Comparison of ENCODE assay signal across 2 cellular contexts in the genomic region with DNA sequence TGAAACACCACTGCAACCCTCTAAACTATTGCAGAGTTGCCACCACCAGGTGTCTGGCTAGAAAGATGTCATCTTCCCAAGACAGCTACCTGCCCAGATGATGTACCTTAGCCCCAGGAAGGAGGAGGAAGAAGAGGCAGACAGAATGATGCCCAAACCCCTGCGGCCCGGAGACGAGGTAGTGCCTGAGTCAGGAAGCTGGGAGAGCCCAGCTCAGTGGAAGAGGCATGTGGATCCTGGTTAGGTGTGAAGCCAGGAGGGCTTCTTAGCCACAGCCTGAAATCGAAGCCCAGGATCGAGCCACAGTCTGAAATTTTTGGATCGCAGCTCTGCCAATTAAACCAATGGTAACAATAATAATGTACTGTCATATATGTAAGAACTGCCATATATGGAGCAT.
TF ChIP-seq lines count a peak whose summit lies in the region.

No MANE protein-coding gene starts in this region.

TF ChIP-seq in A549, 52 proteins besides CTCF, POLR2A, EP300 and RAD21:
- TF ChIP-seq, protein P1, sequence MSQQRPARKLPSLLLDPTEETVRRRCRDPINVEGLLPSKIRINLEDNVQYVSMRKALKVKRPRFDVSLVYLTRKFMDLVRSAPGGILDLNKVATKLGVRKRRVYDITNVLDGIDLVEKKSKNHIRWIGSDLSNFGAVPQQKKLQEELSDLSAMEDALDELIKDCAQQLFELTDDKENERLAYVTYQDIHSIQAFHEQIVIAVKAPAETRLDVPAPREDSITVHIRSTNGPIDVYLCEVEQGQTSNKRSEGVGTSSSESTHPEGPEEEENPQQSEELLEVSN (IDR thresholded peaks at IDR 0.05; ENCODE audit: borderline replicate concordance, low read depth): peak; percentile 25; the same call in 1 of the 2 replicates
- no peak; the same call in 1 of the 2 replicates for TF ChIP-seq HOXB13 (CRISPR knock-in tag; IDR thresholded peaks at IDR 0.05; ENCODE audit: low read depth)
- no peak for TF ChIP-seq SMC3 (IDR thresholded peaks at IDR 0.05)
- no peak for TF ChIP-seq NR3C1 (IDR thresholded peaks at IDR 0.05)
- no peak for TF ChIP-seq KDM1A (IDR thresholded peaks at IDR 0.05; ENCODE audit: low read depth)

TF ChIP-seq in HepG2, 621 proteins besides CTCF, POLR2A, EP300 and RAD21:
- TF ChIP-seq FOXJ3 (CRISPR knock-in tag; IDR thresholded peaks at IDR 0.05; ENCODE audit: borderline replicate concordance) (no peak), ZNF724P (CRISPR knock-in tag; IDR thresholded peaks at IDR 0.05; ENCODE audit: borderline replicate concordance) (no peak), ZNF678 (CRISPR knock-in tag; IDR thresholded peaks at IDR 0.05) (no peak), SAFB2 (CRISPR knock-in tag; IDR thresholded peaks at IDR 0.05; ENCODE audit: borderline replicate concordance, low read depth) (no peak), EED (CRISPR knock-in tag; IDR thresholded peaks at IDR 0.05) (no peak), ZNF136 (CRISPR knock-in tag; IDR thresholded peaks at IDR 0.05; ENCODE audit: low read depth) (no peak), ZNF709 (CRISPR knock-in tag; IDR thresholded peaks at IDR 0.05) (no peak), ZNF713 (CRISPR knock-in tag; IDR thresholded peaks at IDR 0.05) (no peak), MED1 (CRISPR knock-in tag; IDR thresholded peaks at IDR 0.05) (no peak), ZNF501 (CRISPR knock-in tag; IDR thresholded peaks at IDR 0.05) (no peak), SMAD9 (CRISPR knock-in tag; IDR thresholded peaks at IDR 0.05) (no peak), NFE2L1 (CRISPR knock-in tag; IDR thresholded peaks at IDR 0.05; ENCODE audit: borderline replicate concordance) (no peak), LCORL (IDR thresholded peaks at IDR 0.05) (no peak), LCORL (CRISPR knock-in tag; IDR thresholded peaks at IDR 0.05) (no peak)
- TF ChIP-seq, protein P2, sequence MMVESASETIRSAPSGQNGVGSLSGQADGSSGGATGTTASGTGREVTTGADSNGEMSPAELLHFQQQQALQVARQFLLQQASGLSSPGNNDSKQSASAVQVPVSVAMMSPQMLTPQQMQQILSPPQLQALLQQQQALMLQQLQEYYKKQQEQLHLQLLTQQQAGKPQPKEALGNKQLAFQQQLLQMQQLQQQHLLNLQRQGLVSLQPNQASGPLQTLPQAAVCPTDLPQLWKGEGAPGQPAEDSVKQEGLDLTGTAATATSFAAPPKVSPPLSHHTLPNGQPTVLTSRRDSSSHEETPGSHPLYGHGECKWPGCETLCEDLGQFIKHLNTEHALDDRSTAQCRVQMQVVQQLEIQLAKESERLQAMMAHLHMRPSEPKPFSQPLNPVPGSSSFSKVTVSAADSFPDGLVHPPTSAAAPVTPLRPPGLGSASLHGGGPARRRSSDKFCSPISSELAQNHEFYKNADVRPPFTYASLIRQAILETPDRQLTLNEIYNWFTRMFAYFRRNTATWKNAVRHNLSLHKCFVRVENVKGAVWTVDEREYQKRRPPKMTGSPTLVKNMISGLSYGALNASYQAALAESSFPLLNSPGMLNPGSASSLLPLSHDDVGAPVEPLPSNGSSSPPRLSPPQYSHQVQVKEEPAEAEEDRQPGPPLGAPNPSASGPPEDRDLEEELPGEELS (CRISPR knock-in tag; IDR thresholded peaks at IDR 0.05): no peak
- TF ChIP-seq, protein P3, sequence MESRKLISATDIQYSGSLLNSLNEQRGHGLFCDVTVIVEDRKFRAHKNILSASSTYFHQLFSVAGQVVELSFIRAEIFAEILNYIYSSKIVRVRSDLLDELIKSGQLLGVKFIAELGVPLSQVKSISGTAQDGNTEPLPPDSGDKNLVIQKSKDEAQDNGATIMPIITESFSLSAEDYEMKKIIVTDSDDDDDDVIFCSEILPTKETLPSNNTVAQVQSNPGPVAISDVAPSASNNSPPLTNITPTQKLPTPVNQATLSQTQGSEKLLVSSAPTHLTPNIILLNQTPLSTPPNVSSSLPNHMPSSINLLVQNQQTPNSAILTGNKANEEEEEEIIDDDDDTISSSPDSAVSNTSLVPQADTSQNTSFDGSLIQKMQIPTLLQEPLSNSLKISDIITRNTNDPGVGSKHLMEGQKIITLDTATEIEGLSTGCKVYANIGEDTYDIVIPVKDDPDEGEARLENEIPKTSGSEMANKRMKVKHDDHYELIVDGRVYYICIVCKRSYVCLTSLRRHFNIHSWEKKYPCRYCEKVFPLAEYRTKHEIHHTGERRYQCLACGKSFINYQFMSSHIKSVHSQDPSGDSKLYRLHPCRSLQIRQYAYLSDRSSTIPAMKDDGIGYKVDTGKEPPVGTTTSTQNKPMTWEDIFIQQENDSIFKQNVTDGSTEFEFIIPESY (CRISPR knock-in tag; IDR thresholded peaks at IDR 0.05): no peak
- TF ChIP-seq, protein P4, sequence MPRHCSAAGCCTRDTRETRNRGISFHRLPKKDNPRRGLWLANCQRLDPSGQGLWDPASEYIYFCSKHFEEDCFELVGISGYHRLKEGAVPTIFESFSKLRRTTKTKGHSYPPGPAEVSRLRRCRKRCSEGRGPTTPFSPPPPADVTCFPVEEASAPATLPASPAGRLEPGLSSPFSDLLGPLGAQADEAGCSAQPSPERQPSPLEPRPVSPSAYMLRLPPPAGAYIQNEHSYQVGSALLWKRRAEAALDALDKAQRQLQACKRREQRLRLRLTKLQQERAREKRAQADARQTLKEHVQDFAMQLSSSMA (CRISPR knock-in tag; IDR thresholded peaks at IDR 0.05): no peak
- TF ChIP-seq, protein P5, sequence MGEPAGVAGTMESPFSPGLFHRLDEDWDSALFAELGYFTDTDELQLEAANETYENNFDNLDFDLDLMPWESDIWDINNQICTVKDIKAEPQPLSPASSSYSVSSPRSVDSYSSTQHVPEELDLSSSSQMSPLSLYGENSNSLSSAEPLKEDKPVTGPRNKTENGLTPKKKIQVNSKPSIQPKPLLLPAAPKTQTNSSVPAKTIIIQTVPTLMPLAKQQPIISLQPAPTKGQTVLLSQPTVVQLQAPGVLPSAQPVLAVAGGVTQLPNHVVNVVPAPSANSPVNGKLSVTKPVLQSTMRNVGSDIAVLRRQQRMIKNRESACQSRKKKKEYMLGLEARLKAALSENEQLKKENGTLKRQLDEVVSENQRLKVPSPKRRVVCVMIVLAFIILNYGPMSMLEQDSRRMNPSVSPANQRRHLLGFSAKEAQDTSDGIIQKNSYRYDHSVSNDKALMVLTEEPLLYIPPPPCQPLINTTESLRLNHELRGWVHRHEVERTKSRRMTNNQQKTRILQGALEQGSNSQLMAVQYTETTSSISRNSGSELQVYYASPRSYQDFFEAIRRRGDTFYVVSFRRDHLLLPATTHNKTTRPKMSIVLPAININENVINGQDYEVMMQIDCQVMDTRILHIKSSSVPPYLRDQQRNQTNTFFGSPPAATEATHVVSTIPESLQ (CRISPR knock-in tag; conservative IDR thresholded peaks at IDR 0.05): no peak
- TF ChIP-seq, protein P6, sequence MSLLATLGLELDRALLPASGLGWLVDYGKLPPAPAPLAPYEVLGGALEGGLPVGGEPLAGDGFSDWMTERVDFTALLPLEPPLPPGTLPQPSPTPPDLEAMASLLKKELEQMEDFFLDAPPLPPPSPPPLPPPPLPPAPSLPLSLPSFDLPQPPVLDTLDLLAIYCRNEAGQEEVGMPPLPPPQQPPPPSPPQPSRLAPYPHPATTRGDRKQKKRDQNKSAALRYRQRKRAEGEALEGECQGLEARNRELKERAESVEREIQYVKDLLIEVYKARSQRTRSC (CRISPR knock-in tag; IDR thresholded peaks at IDR 0.05; ENCODE audit: low read depth): no peak
